In genomic region chr10:987906-988666, GRCh38 we compare ENCODE assay signal across 8 cellular contexts. TPM values are rescaled to one million over a fixed set of nuclear protein-coding genes. Genes with fewer than 3 reads are reported as not detected.
DNase-seq lines count a peak whose midpoint lies in the region; ATAC-seq and TF ChIP-seq lines count a peak whose summit lies in the region.

Gene GTPBP4 (plus strand): TSS chr10:988434. CDS start chr10:988480, 46 bp downstream.

- H2AK5ac ChIP-seq in mesendoderm (ENCODE audit: low read length): no peak within 1 kb of the TSS

- BruUV-seq in Caco-2 (replicated peaks; lab: Mats Ljungman, UMichigan): no TSS peak

- H3K9ac ChIP-seq in endodermal cell (ENCODE audit: extremely low read depth, low read length, poor library complexity, severe bottlenecking) (peak within 1 kb of the TSS; percentile 95), mesendoderm (ENCODE audit: low read length) (peak within 1 kb of the TSS; percentile 97)

- peak within 1 kb of the TSS; percentile 89 for H3K23ac ChIP-seq in mesendoderm (ENCODE audit: low read length)

- peak within 1 kb of the TSS; percentile 86 for H3K4me3 ChIP-seq in Caco-2 (ENCODE audit: low read depth, low read length)
- peak within 1 kb of the TSS; percentile 87 for H3K4me3 ChIP-seq in endodermal cell (ENCODE audit: low read length)
- H3K4me3 ChIP-seq in mesendoderm (ENCODE audit: low read length): peak within 1 kb of the TSS; percentile 92

- DNase-seq in Caco-2 (peak; percentile 98), GM20000 (ENCODE audit: low spot score) (peak; percentile 97), HT-29 (ENCODE audit: low spot score) (peak; percentile 96), NOMO-1 treated with DMSO at 0.1 percent for 48 hours (lab: John Stamatoyannopoulos, UW; ENCODE audit: unreplicated experiment) (peak; percentile 95), endodermal cell (peak; percentile 97), mesendoderm (peak; percentile 98)
- DNase-seq in activated CD8-positive, alpha-beta memory T cell treated with anti-CD3 and anti-CD28 coated beads, Interleukin-2, amount 10 ng/mL, durations not matched to agents 7 days and 5 days: peak; percentile 98
- peak; percentile 95 for DNase-seq in stimulated activated CD8-positive, alpha-beta memory T cell treated with anti-CD3 and anti-CD28 coated beads, Interleukin-15, amount 100 ng/mL, for 1 hour (ENCODE audit: low read depth)

- 0 to 1% methylated on average over 23 to 71 of the region's 71 CpGs for WGBS in endodermal cell (ENCODE audit: insufficient coverage in 1 of 2, insufficient read length in 1 of 2), 2 experiments
- no CpG with 5 or more reads among the region's 71 CpGs for WGBS in mesendoderm (ENCODE audit: extremely low coverage, insufficient coverage, low lambda C conversion rate)

- peak within 1 kb of the TSS; percentile 83 for H4K8ac ChIP-seq in mesendoderm (ENCODE audit: low read depth, low read length)

- intact Hi-C loops in Caco-2 (cut with micrococcal nuclease; ENCODE audit: unreplicated experiment): loop anchor here (1.0 kb wide), 1 partner anchor 57 kb away; the partner anchor contains the start of gene LARP4B

- H3K4me2 ChIP-seq in mesendoderm (ENCODE audit: low read length): peak within 1 kb of the TSS; percentile 99

- peaks cover 8% of the 10 kb centered on the region for H3K79me1 ChIP-seq in mesendoderm (ENCODE audit: low read length)

- H3K9me3 ChIP-seq in Caco-2 (peaks cover 4% of the 10 kb centered on the region; the same call in 1 of the 2 replicates), endodermal cell (ENCODE audit: control insufficient read depth, low read length) (no peaks in the 10 kb centered on the region)

- H3K79me2 ChIP-seq in mesendoderm (ENCODE audit: control insufficient read depth, insufficient read depth, low read length): peaks cover 43% of the 10 kb centered on the region

- no peak within 1 kb of the TSS for H2BK5ac ChIP-seq in mesendoderm (ENCODE audit: low read length)

- POLR2A ChIA-PET in Caco-2 (lab: Charles Lee): interaction anchor here (0.6 to 6.2 kb wide), 17 partner anchors 14 to 208 kb away, joined by 3 to 123 read pairs (median 5); partner anchors contain the start of genes IDI1 and LARP4B

- peak within 1 kb of the TSS; percentile 97 for H3K56ac ChIP-seq in mesendoderm (ENCODE audit: low read length)

- H3K4me3 Mint-ChIP-seq in Caco-2 (ENCODE audit: unreplicated experiment): peak within 1 kb of the TSS; percentile 99
- peak within 1 kb of the TSS; percentile 93 for H3K4me3 Mint-ChIP-seq in activated CD8-positive, alpha-beta memory T cell treated with anti-CD3 and anti-CD28 coated beads, Interleukin-2, amount 10 ng/mL, durations not matched to agents 7 days and 5 days
- peak within 1 kb of the TSS; percentile 87 for H3K4me3 Mint-ChIP-seq in endodermal cell

- peaks cover 85% of the 10 kb centered on the region for H3K36me3 Mint-ChIP-seq in Caco-2 (ENCODE audit: insufficient read depth, unreplicated experiment)
- H3K36me3 Mint-ChIP-seq in activated CD8-positive, alpha-beta memory T cell treated with anti-CD3 and anti-CD28 coated beads, Interleukin-2, amount 10 ng/mL, durations not matched to agents 7 days and 5 days: peaks cover 24% of the 10 kb centered on the region
- H3K36me3 Mint-ChIP-seq in endodermal cell (ENCODE audit: low read depth): peaks cover 33% of the 10 kb centered on the region

- CTCF ChIA-PET in Caco-2 (lab: Charles Lee): interaction anchor here (1.6 to 2.8 kb wide), 2 partner anchors 14 to 18 kb away, joined by 8 to 14 read pairs; no protein-coding TSS in a partner anchor
- CTCF ChIA-PET in activated CD8-positive, alpha-beta memory T cell treated with anti-CD3 and anti-CD28 coated beads, Interleukin-2, amount 10 ng/mL, durations not matched to agents 7 days and 5 days (lab: Charles Lee): interaction anchor here (1.1 to 1.6 kb wide), 2 partner anchors 60 to 199 kb away, joined by 3 read pairs; partner anchors contain the start of gene IDI1

- no peak within 1 kb of the TSS for H4K5ac ChIP-seq in mesendoderm (ENCODE audit: low read length)

- H3K36me3 ChIP-seq in Caco-2 (ENCODE audit: control insufficient read depth, insufficient read depth, low read length) (peaks cover 3% of the 10 kb centered on the region; the same call in 1 of the 2 replicates), endodermal cell (ENCODE audit: control insufficient read depth, insufficient read depth, low read length) (peaks cover 31% of the 10 kb centered on the region), mesendoderm (ENCODE audit: control insufficient read depth, insufficient read depth, low read length) (no peaks in the 10 kb centered on the region)

- no peaks in the 10 kb centered on the region for H3K27me3 ChIP-seq in Caco-2 (replicated peaks; ENCODE audit: control insufficient read depth, insufficient read depth, low read length)
- no peaks in the 10 kb centered on the region for H3K27me3 ChIP-seq in endodermal cell (ENCODE audit: control insufficient read depth, insufficient read depth, low read length, poor library complexity, severe bottlenecking)
- H3K27me3 ChIP-seq in mesendoderm (ENCODE audit: insufficient read depth, low read length, poor library complexity): no peaks in the 10 kb centered on the region

- H3K4ac ChIP-seq in mesendoderm (ENCODE audit: low read depth, low read length): peak within 1 kb of the TSS; percentile 93

- TF ChIP-seq CTCF in Caco-2 (IDR thresholded peaks at IDR 0.05; ENCODE audit: insufficient read depth in 1 of 2, low read depth in 1 of 2, low read length in 1 of 2, severe bottlenecking in 1 of 2, unreplicated experiment in 1 of 2) (peak in 1 of 2 experiments; percentile 69), GM20000 (IDR thresholded peaks at IDR 0.05; ENCODE audit: extremely low read depth, missing control alignments) (peak; percentile 82), endodermal cell (conservative IDR thresholded peaks at IDR 0.05) (no peak)

- H3K27ac Mint-ChIP-seq in Caco-2 (ENCODE audit: unreplicated experiment): peak within 1 kb of the TSS; percentile 99
- H3K27ac Mint-ChIP-seq in activated CD8-positive, alpha-beta memory T cell treated with anti-CD3 and anti-CD28 coated beads, Interleukin-2, amount 10 ng/mL, durations not matched to agents 7 days and 5 days: peak within 1 kb of the TSS; percentile 92
- peak within 1 kb of the TSS; percentile 97 for H3K27ac Mint-ChIP-seq in endodermal cell

- H3K27ac ChIP-seq in endodermal cell (ENCODE audit: low read depth, low read length): peak within 1 kb of the TSS; percentile 81
- H3K27ac ChIP-seq in mesendoderm (ENCODE audit: low read depth, low read length): peak within 1 kb of the TSS; percentile 61

- H2BK120ac ChIP-seq in mesendoderm (ENCODE audit: low read depth, low read length): no peak within 1 kb of the TSS

- no peaks in the 10 kb centered on the region for H3K27me3 Mint-ChIP-seq in Caco-2 (ENCODE audit: insufficient read depth, unreplicated experiment)
- no peaks in the 10 kb centered on the region for H3K27me3 Mint-ChIP-seq in activated CD8-positive, alpha-beta memory T cell treated with anti-CD3 and anti-CD28 coated beads, Interleukin-2, amount 10 ng/mL, durations not matched to agents 7 days and 5 days
- no peaks in the 10 kb centered on the region for H3K27me3 Mint-ChIP-seq in endodermal cell (ENCODE audit: insufficient read depth)

- H3K4me1 ChIP-seq in Caco-2: peaks cover 52% of the 10 kb centered on the region
- no peaks in the 10 kb centered on the region for H3K4me1 ChIP-seq in endodermal cell (ENCODE audit: control insufficient read depth, insufficient read depth, low read length)
- peaks cover 3% of the 10 kb centered on the region for H3K4me1 ChIP-seq in mesendoderm (ENCODE audit: control insufficient read depth, low read depth, low read length)

- H3K9me3 Mint-ChIP-seq in Caco-2 (ENCODE audit: unreplicated experiment) (no peaks in the 10 kb centered on the region), endodermal cell (no peaks in the 10 kb centered on the region)
- H3K9me3 Mint-ChIP-seq in activated CD8-positive, alpha-beta memory T cell treated with anti-CD3 and anti-CD28 coated beads, Interleukin-2, amount 10 ng/mL, durations not matched to agents 7 days and 5 days (ENCODE audit: low read depth): no peaks in the 10 kb centered on the region

- H2BK15ac ChIP-seq in mesendoderm (replicated peaks; ENCODE audit: low read depth): no peak within 1 kb of the TSS

- H3K18ac ChIP-seq in mesendoderm (ENCODE audit: low read length): peak within 1 kb of the TSS; percentile 62

- peak; percentile 98 for ATAC-seq in activated CD8-positive, alpha-beta memory T cell treated with anti-CD3 and anti-CD28 coated beads, Interleukin-2, amount 10 ng/mL, durations not matched to agents 7 days and 5 days

- H3K4me1 Mint-ChIP-seq in Caco-2 (ENCODE audit: low read depth, unreplicated experiment) (peaks cover 41% of the 10 kb centered on the region), endodermal cell (peaks cover 14% of the 10 kb centered on the region)
- H3K4me1 Mint-ChIP-seq in activated CD8-positive, alpha-beta memory T cell treated with anti-CD3 and anti-CD28 coated beads, Interleukin-2, amount 10 ng/mL, durations not matched to agents 7 days and 5 days: peaks cover 46% of the 10 kb centered on the region

RNA-seq across cellular contexts. Expression of gene GTPBP4, which starts in this region (rescaled TPM):
- total RNA-seq in Caco-2 (2022) (175 and 202 TPM in 2 replicates), endodermal cell (10 to 100 TPM; 67.2 to 70.9 TPM)
- 49.5 and 52.3 TPM in 2 replicates for total RNA-seq in HT-29 (2014; rRNA removed; shearing (Covaris generic))
- 10 to 100 TPM; 66.1 to 88.2 TPM for total RNA-seq in activated CD8-positive, alpha-beta memory T cell treated with anti-CD3 and anti-CD28 coated beads, Interleukin-2, amount 10 ng/mL, durations not matched to agents 7 days and 5 days
- polyA plus RNA-seq in endodermal cell (2013, experiment 1 of 2): 47.9 TPM
- polyA plus RNA-seq in endodermal cell (2013, experiment 2 of 2): 55.6 TPM
- 66.3 TPM for polyA plus RNA-seq in mesendoderm (2013, experiment 1 of 2)
- 64.8 TPM for polyA plus RNA-seq in mesendoderm (2013, experiment 2 of 2)

Comparison
In these comparisons a context has a peak if more than half of its experiments do, and no peak if none do; other contexts are left out.
1. Peak in every context shown above with its lines: DNase-seq, ATAC-seq, H3K4me3 ChIP-seq and H3K27ac ChIP-seq.